Comparison of ENCODE assay signal across 10 cellular contexts in genomic region chr16:58459344-58460218, GRCh38. TPM values are rescaled to one million over a fixed set of nuclear protein-coding genes. Genes with fewer than 3 reads are reported as not detected.
DNase-seq lines count a peak whose midpoint lies in the region; ATAC-seq and TF ChIP-seq lines count a peak whose summit lies in the region.
"Had no signal": no experiment of that assay in that cellular context is flagged by ENCODE, and none has a peak within 500 bp of the region (broad histone marks: within the 10 kb centered on the region; RNA-seq: fewer than 3 reads in every experiment).

No MANE protein-coding gene starts in this region.

- H3K4me3 ChIP-seq in fibroblast of pulmonary artery (replicated peaks; ENCODE audit: low read depth, low read length): no peak overlapping the region
- H3K4me3 ChIP-seq in testis: no peak overlapping the region
- H3K4me3 ChIP-seq: HAP-1 had no signal

- H3K4me1 Mint-ChIP-seq in activated CD4-positive, alpha-beta T cell treated with anti-CD3 and anti-CD28 coated beads for 36 hours: peaks cover 7% of the 10 kb centered on the region
- H3K4me1 Mint-ChIP-seq in stimulated activated effector memory CD8-positive, alpha-beta T cell treated with anti-CD3 and anti-CD28 coated beads, Interleukin-12 subunit alpha, Interleukin-12 subunit beta, amount 100 ng/mL, for 72 hours: peaks cover 8% of the 10 kb centered on the region

- peak; percentile 93 for ATAC-seq in activated CD4-positive, alpha-beta T cell treated with anti-CD3 and anti-CD28 coated beads for 36 hours
- peak; percentile 89 for ATAC-seq in stimulated activated effector memory CD8-positive, alpha-beta T cell treated with anti-CD3 and anti-CD28 coated beads, Interleukin-12 subunit alpha, Interleukin-12 subunit beta, amount 100 ng/mL, for 72 hours

- TF ChIP-seq POLR2A in testis (IDR thresholded peaks at IDR 0.05): no peak

- TF ChIP-seq CTCF in fibroblast of pulmonary artery (IDR thresholded peaks at IDR 0.05; ENCODE audit: low read length, missing control alignments): no peak
- TF ChIP-seq CTCF in testis (IDR thresholded peaks at IDR 0.05): no peak

- H3K4me1 ChIP-seq in testis: peaks cover 19% of the 10 kb centered on the region
- H3K4me1 ChIP-seq: HAP-1 had no signal

- H3K4me3 Mint-ChIP-seq in activated CD4-positive, alpha-beta T cell treated with anti-CD3 and anti-CD28 coated beads for 36 hours: no peak overlapping the region
- no peak overlapping the region for H3K4me3 Mint-ChIP-seq in stimulated activated effector memory CD8-positive, alpha-beta T cell treated with anti-CD3 and anti-CD28 coated beads, Interleukin-12 subunit alpha, Interleukin-12 subunit beta, amount 100 ng/mL, for 72 hours
- H3K4me3 Mint-ChIP-seq: B cell had no signal

- H3K27me3 ChIP-seq in testis: no peaks in the 10 kb centered on the region

- 86 to 90% methylated on average over 9 of the region's 9 CpGs for WGBS in testis, 2 donors

- no peaks in the 10 kb centered on the region for H3K9me3 ChIP-seq in testis
- H3K9me3 ChIP-seq: HAP-1 had no signal

- H3K36me3 ChIP-seq in testis (ENCODE audit: low read depth, missing control alignments): no peaks in the 10 kb centered on the region
- H3K36me3 ChIP-seq: HAP-1 had no signal

- H3K27ac Mint-ChIP-seq in activated CD4-positive, alpha-beta T cell treated with anti-CD3 and anti-CD28 coated beads for 36 hours: no peak overlapping the region
- peak overlapping the region; percentile 40 for H3K27ac Mint-ChIP-seq in stimulated activated effector memory CD8-positive, alpha-beta T cell treated with anti-CD3 and anti-CD28 coated beads, Interleukin-12 subunit alpha, Interleukin-12 subunit beta, amount 100 ng/mL, for 72 hours
- H3K27ac Mint-ChIP-seq: B cell had no signal

- H3K27ac ChIP-seq in testis: no peak overlapping the region

- CTCF ChIA-PET in activated CD4-positive, alpha-beta T cell treated with anti-CD3 and anti-CD28 coated beads for 36 hours (lab: Charles Lee): interaction anchor here (0.5 to 1.1 kb wide), 7 partner anchors 15 to 144 kb away, joined by 3 to 4 read pairs (median 3); no protein-coding TSS in a partner anchor

- H3K9me3 Mint-ChIP-seq in activated CD4-positive, alpha-beta T cell treated with anti-CD3 and anti-CD28 coated beads for 36 hours (ENCODE audit: low read depth): no peaks in the 10 kb centered on the region
- H3K9me3 Mint-ChIP-seq in stimulated activated effector memory CD8-positive, alpha-beta T cell treated with anti-CD3 and anti-CD28 coated beads, Interleukin-12 subunit alpha, Interleukin-12 subunit beta, amount 100 ng/mL, for 72 hours: no peaks in the 10 kb centered on the region

- intact Hi-C loops in activated CD4-positive, alpha-beta T cell treated with anti-CD3 and anti-CD28 coated beads for 36 hours (cut with DNase I, micrococcal nuclease): loop anchor here in 1 of 2 experiments (2.0 kb wide), 1 partner anchor 67 kb away; the partner anchor contains the start of gene GINS3
- intact Hi-C loops in testis (cut with DNase I; ENCODE audit: low total_unique reads): no loop called here

- DNase-seq in activated CD4-positive, alpha-beta T cell treated with anti-CD3 and anti-CD28 coated beads for 36 hours: peak; percentile 82
- no peak for DNase-seq in activated CD4-positive, alpha-beta T cell treated with anti-CD3 and anti-CD28 coated beads, Interleukin-2, amount 50 U/mL, for 1 hour
- peak; percentile 80 for DNase-seq in activated CD4-positive, alpha-beta T cell treated with anti-CD3 and anti-CD28 coated beads for 48 hours
- peak; percentile 65 for DNase-seq in fibroblast of pulmonary artery (ENCODE audit: low read depth)
- DNase-seq in stimulated activated effector memory CD8-positive, alpha-beta T cell treated with anti-CD3 and anti-CD28 coated beads, Interleukin-12 subunit alpha, Interleukin-12 subunit beta, amount 100 ng/mL, for 72 hours (ENCODE audit: low spot score in 2 of 2): peak in 1 of 2 donors; percentile 56
- DNase-seq in testis: no peak
- DNase-seq in NCI-H1417 (lab: John Stamatoyannopoulos, UW): no peak
- DNase-seq in NCI-H82 (lab: John Stamatoyannopoulos, UW): no peak

- H3K27me3 Mint-ChIP-seq in activated CD4-positive, alpha-beta T cell treated with anti-CD3 and anti-CD28 coated beads for 36 hours: peaks cover 29% of the 10 kb centered on the region

- POLR2A ChIA-PET in activated CD4-positive, alpha-beta T cell treated with anti-CD3 and anti-CD28 coated beads for 36 hours (lab: Charles Lee): interaction anchor here (0.7 kb wide), 1 partner anchor 205 kb away, joined by 4 read pairs; no protein-coding TSS in a partner anchor

- no peaks in the 10 kb centered on the region for H3K36me3 Mint-ChIP-seq in activated CD4-positive, alpha-beta T cell treated with anti-CD3 and anti-CD28 coated beads for 36 hours (ENCODE audit: low read depth)
- no peaks in the 10 kb centered on the region for H3K36me3 Mint-ChIP-seq in stimulated activated effector memory CD8-positive, alpha-beta T cell treated with anti-CD3 and anti-CD28 coated beads, Interleukin-12 subunit alpha, Interleukin-12 subunit beta, amount 100 ng/mL, for 72 hours

RNA-seq across cellular contexts. Expression of gene NDRG4, which starts 40.4 kb away (rescaled TPM):
- 1 to 10 TPM; 6.9 to 7.2 TPM for total RNA-seq in activated CD4-positive, alpha-beta T cell treated with anti-CD3 and anti-CD28 coated beads for 36 hours
- 100 to 1,000 TPM; 375 to 444 TPM for total RNA-seq in testis
- 142 TPM for polyA plus RNA-seq in testis (ENCODE audit: insufficient read depth, low read depth, low replicate concordance)

RNA-seq across cellular contexts. Expression of gene SETD6, which starts 55.7 kb away (rescaled TPM):
- 10 to 100 TPM; 13.8 to 15.1 TPM for total RNA-seq in activated CD4-positive, alpha-beta T cell treated with anti-CD3 and anti-CD28 coated beads for 36 hours
- total RNA-seq in testis: 10 to 100 TPM; 71.2 to 77.5 TPM
- polyA plus RNA-seq in testis (ENCODE audit: insufficient read depth, low read depth, low replicate concordance): 21.6 TPM

Comparison
In these comparisons a context has a peak if more than half of its experiments do, and no peak if none do; other contexts are left out.
1. DNase-seq: peak in activated CD4-positive, alpha-beta T cell treated with anti-CD3 and anti-CD28 coated beads for 36 hours (single experiment), activated CD4-positive, alpha-beta T cell treated with anti-CD3 and anti-CD28 coated beads for 48 hours (single experiment) and fibroblast of pulmonary artery (single experiment); none in activated CD4-positive, alpha-beta T cell treated with anti-CD3 and anti-CD28 coated beads, Interleukin-2, amount 50 U/mL, for 1 hour (single experiment), testis (single experiment), NCI-H1417 (0 of 3) and NCI-H82 (single experiment).
2. RNA of gene NDRG4, which starts 40.4 kb away (total RNA-seq): 375 to 444 TPM in testis; 6.9 to 7.2 TPM in activated CD4-positive, alpha-beta T cell treated with anti-CD3 and anti-CD28 coated beads for 36 hours; every median in the first group is over 10 times any median in the second.
3. RNA of gene SETD6, which starts 55.7 kb away (total RNA-seq): 71.2 to 77.5 TPM in testis; 13.8 to 15.1 TPM in activated CD4-positive, alpha-beta T cell treated with anti-CD3 and anti-CD28 coated beads for 36 hours; every median in the first group is over 4 times any median in the second.